In the genomic region with DNA sequence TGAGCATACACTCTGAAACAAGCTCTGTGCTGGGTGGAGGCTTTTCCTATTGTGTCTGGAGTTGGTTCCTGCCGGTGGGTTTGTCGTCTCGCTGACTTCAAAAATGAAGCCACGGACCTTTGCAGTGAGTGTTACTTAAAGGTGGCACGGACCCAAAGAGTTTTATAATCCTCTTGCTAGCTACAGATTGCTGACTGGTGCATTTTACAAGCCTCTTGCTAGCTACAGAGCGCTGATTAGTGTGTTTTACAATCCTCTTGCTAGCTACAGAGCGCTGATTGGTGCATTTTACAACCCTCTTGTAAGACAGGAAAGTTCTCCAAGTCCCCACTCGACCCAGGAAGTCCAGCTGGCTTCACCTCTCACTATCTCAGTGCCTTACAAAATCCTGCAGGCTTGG, we compare ENCODE assay signal across 30 cellular contexts. TPM values are rescaled to one million over a fixed set of nuclear protein-coding genes. Genes with fewer than 3 reads are reported as not detected.
"Had no signal": no experiment of that assay in that cellular context is flagged by ENCODE, and none has a peak within 500 bp of the region (broad histone marks: within the 10 kb centered on the region; RNA-seq: fewer than 3 reads in every experiment).

No MANE protein-coding gene starts in this region.

- FAIRE-seq: urothelium cell line had no signal

- H3K9me3 ChIP-seq: suprapubic skin, testis, thoracic aorta, thyroid gland, tibial artery, transverse colon, upper lobe of left lung, upper lobe of right lung, uterus, vagina had no signal

- H3K4me1 ChIP-seq: stomach, suprapubic skin, testis, thyroid gland, tibial artery, tibial nerve, transverse colon, upper lobe of left lung, upper lobe of right lung, uterus, vagina had no signal

- H3K27ac Mint-ChIP-seq: stimulated activated effector memory CD8-positive, alpha-beta T cell treated with anti-CD3 and anti-CD28 coated beads, Interleukin-12 subunit alpha, Interleukin-12 subunit beta, amount 100 ng/mL, for 72 hours; stimulated activated naive B cell treated with anti-CD40 and anti-IgM and Interleukin-4, amounts not matched to agents 10 μg/mL and 1 μg/mL and 100 μg/mL, for 72 hours; stimulated activated naive CD8-positive, alpha-beta T cell treated with anti-CD3 and anti-CD28 coated beads, Interleukin-15, Interleukin-2, amounts not matched to agents 100 ng/mL and 50 ng/mL, for 24 hours; type B pancreatic cell had no signal

- H3K27me3 ChIP-seq: suprapubic skin, testis, thyroid gland, tibial artery, tibial nerve, transverse colon, upper lobe of left lung, upper lobe of right lung, uterus, vagina had no signal

- H3K4me3 ChIP-seq: stomach, suprapubic skin, testis, thoracic aorta, thyroid gland, tibial artery, tibial nerve, transverse colon, upper lobe of left lung, upper lobe of right lung, uterus, vagina had no signal

- H3K27ac ChIP-seq: stomach, suprapubic skin, testis, thoracic aorta, thyroid gland, tibial artery, tibial nerve, transverse colon, upper lobe of left lung, upper lobe of right lung, uterus, vagina had no signal

- H3K36me3 ChIP-seq: stomach, suprapubic skin, thoracic aorta, thyroid gland, tibial artery, tibial nerve, transverse colon, upper lobe of left lung, upper lobe of right lung, uterus, vagina had no signal

- DNase-seq: stimulated activated CD4-positive, alpha-beta T cell treated with anti-CD3 and anti-CD28 coated beads, Interleukin-2, amount 100 ng/mL, for 48 hours; stimulated activated CD4-positive, alpha-beta T cell treated with anti-CD3 and anti-CD28 coated beads, Interleukin-4, amount 100 ng/mL, for 1 hour; stimulated activated CD4-positive, alpha-beta T cell treated with anti-CD3 and anti-CD28 coated beads, Interleukin-4, amount 100 ng/mL, for 24 hours; stimulated activated CD4-positive, alpha-beta T cell treated with anti-CD3 and anti-CD28 coated beads, Interleukin-4, amount 100 ng/mL, for 4 hours; stimulated activated CD8-positive, alpha-beta memory T cell treated with anti-CD3 and anti-CD28 coated beads, Interleukin-4, amount 100 ng/mL, for 48 hours; stimulated activated naive B cell treated with anti-CD40 and anti-IgM and Interleukin-4, amounts not matched to agents 10 μg/mL and 1 μg/mL and 100 μg/mL, for 72 hours; stimulated activated naive CD4-positive, alpha-beta T cell; stimulated activated naive CD4-positive, alpha-beta T cell treated with Interleukin-2 at 50 U/mL for 16 hours; stimulated activated naive CD8-positive, alpha-beta T cell treated with anti-CD3 and anti-CD28 coated beads, Interleukin-15, amount 100 ng/mL, for 72 hours; stimulated activated naive CD8-positive, alpha-beta T cell treated with anti-CD3 and anti-CD28 coated beads, Interleukin-15, Interleukin-2, amounts not matched to agents 100 U/mL and 50 U/mL, for 24 hours; stomach; substantia nigra; testis; thyroid gland; tibial artery; transverse colon; trophoblast cell; upper lobe of left lung; upper lobe of right lung; uterus had no signal

- H3K4me1 Mint-ChIP-seq: stimulated activated effector memory CD8-positive, alpha-beta T cell treated with anti-CD3 and anti-CD28 coated beads, Interleukin-12 subunit alpha, Interleukin-12 subunit beta, amount 100 ng/mL, for 72 hours; stimulated activated naive B cell treated with anti-CD40 and anti-IgM and Interleukin-4, amounts not matched to agents 10 μg/mL and 1 μg/mL and 100 μg/mL, for 72 hours; stimulated activated naive CD8-positive, alpha-beta T cell treated with anti-CD3 and anti-CD28 coated beads, Interleukin-15, amount 100 ng/mL, for 72 hours had no signal

- H3K9me3 Mint-ChIP-seq: stimulated activated effector memory CD8-positive, alpha-beta T cell treated with anti-CD3 and anti-CD28 coated beads, Interleukin-12 subunit alpha, Interleukin-12 subunit beta, amount 100 ng/mL, for 72 hours had no signal

- ATAC-seq: stimulated activated effector memory CD8-positive, alpha-beta T cell treated with anti-CD3 and anti-CD28 coated beads, Interleukin-12 subunit alpha, Interleukin-12 subunit beta, amount 100 ng/mL, for 72 hours; stimulated activated naive B cell treated with anti-CD40 and anti-IgM and Interleukin-4, amounts not matched to agents 10 μg/mL and 1 μg/mL and 100 μg/mL, for 72 hours; stimulated activated naive CD8-positive, alpha-beta T cell treated with anti-CD3 and anti-CD28 coated beads, Interleukin-15, amount 100 ng/mL, for 72 hours; stimulated activated naive CD8-positive, alpha-beta T cell treated with anti-CD3 and anti-CD28 coated beads, Interleukin-15, Interleukin-2, amounts not matched to agents 100 U/mL and 50 U/mL, for 24 hours; upper lobe of right lung had no signal

- H3K4me3 Mint-ChIP-seq: stimulated activated effector memory CD8-positive, alpha-beta T cell treated with anti-CD3 and anti-CD28 coated beads, Interleukin-12 subunit alpha, Interleukin-12 subunit beta, amount 100 ng/mL, for 72 hours; stimulated activated naive B cell treated with anti-CD40 and anti-IgM and Interleukin-4, amounts not matched to agents 10 μg/mL and 1 μg/mL and 100 μg/mL, for 72 hours; stimulated activated naive CD8-positive, alpha-beta T cell treated with anti-CD3 and anti-CD28 coated beads, Interleukin-15, amount 100 ng/mL, for 72 hours; stimulated activated naive CD8-positive, alpha-beta T cell treated with anti-CD3 and anti-CD28 coated beads, Interleukin-15, Interleukin-2, amounts not matched to agents 100 ng/mL and 50 ng/mL, for 24 hours; type B pancreatic cell had no signal

- H3K36me3 Mint-ChIP-seq: stimulated activated effector memory CD8-positive, alpha-beta T cell treated with anti-CD3 and anti-CD28 coated beads, Interleukin-12 subunit alpha, Interleukin-12 subunit beta, amount 100 ng/mL, for 72 hours; stimulated activated naive B cell treated with anti-CD40 and anti-IgM and Interleukin-4, amounts not matched to agents 10 μg/mL and 1 μg/mL and 100 μg/mL, for 72 hours; type B pancreatic cell had no signal

RNA-seq across cellular contexts. Expression of a gene that starts 15.3 kb away (rescaled TPM):
- total RNA-seq: stomach, subcutaneous adipose tissue, transverse colon, upper lobe of left lung, upper lobe of right lung, ureter, uterus, vagina had no signal
- polyA plus RNA-seq: stomach had no signal
